19 cellular contexts compared by ENCODE assay signal in genomic region chr12:26700430-26700829, GRCh38.
"Had no signal": no experiment of that assay in that cellular context is flagged by ENCODE, and none has a peak within 500 bp of the region (broad histone marks: within the 10 kb centered on the region; RNA-seq: fewer than 3 reads in every experiment).

No MANE protein-coding gene starts in this region.

- H2AFZ ChIP-seq: hepatocyte had no signal

- FAIRE-seq: TTC549, urothelium cell line had no signal

- H3K4me3 ChIP-seq: ascending aorta, breast epithelium, hepatocyte, mucosa of descending colon, thyroid gland had no signal

- H3K36me3 ChIP-seq: breast epithelium, thyroid gland had no signal

- ATAC-seq: mucosa of descending colon; naive thymus-derived CD4-positive, alpha-beta T cell; stimulated activated naive B cell treated with anti-CD40 and anti-IgM and Interleukin-4, amounts not matched to agents 10 μg/mL and 1 μg/mL and 100 μg/mL, for 72 hours had no signal

- H3K4me2 ChIP-seq: hepatocyte had no signal

- DNase-seq: activated CD4-positive, alpha-beta T cell treated with anti-CD3 and anti-CD28 coated beads, Interleukin-2, amount 10 ng/mL, durations not matched to agents 7 days and 5 days; activated CD8-positive, alpha-beta memory T cell treated with anti-CD3 and anti-CD28 coated beads for 24 hours; activated naive CD4-positive, alpha-beta T cell; activated naive CD8-positive, alpha-beta T cell treated with anti-CD3 and anti-CD28 coated beads, Interleukin-2, amount 10 ng/mL, durations not matched to agents 7 days and 5 days; cerebellar nuclear complex; dermis blood vessel endothelial cell; islet precursor cell; mucosa of descending colon; naive thymus-derived CD4-positive, alpha-beta T cell; retina; stimulated activated CD4-positive, alpha-beta T cell treated with anti-CD3 and anti-CD28 coated beads, Interleukin-2, amount 100 ng/mL, for 48 hours; stimulated activated naive B cell treated with anti-CD40 and anti-IgM and Interleukin-4, amounts not matched to agents 10 μg/mL and 1 μg/mL and 100 μg/mL, for 72 hours; T-helper 2 cell; thyroid gland had no signal

- H3K9me3 ChIP-seq: ascending aorta, breast epithelium, mucosa of descending colon, thyroid gland had no signal

- H3K27me3 ChIP-seq: ascending aorta, breast epithelium, hepatocyte, thyroid gland had no signal

- H3K27ac ChIP-seq: ascending aorta, breast epithelium, hepatocyte, thyroid gland had no signal

- H3K4me1 ChIP-seq: thyroid gland had no signal

- H3K79me2 ChIP-seq: hepatocyte had no signal
